Comparison of ENCODE assay signal across 9 cellular contexts in genomic region chr7:97005764-97006145, GRCh38. TPM values are rescaled to one million over a fixed set of nuclear protein-coding genes. Genes with fewer than 3 reads are reported as not detected.
A peak's percentile ranks its signal among the peaks of the same experiment; 100 is the strongest.
DNase-seq lines count a peak whose midpoint lies in the region; ATAC-seq and TF ChIP-seq lines count a peak whose summit lies in the region.
"Had no signal": no experiment of that assay in that cellular context is flagged by ENCODE, and none has a peak within 500 bp of the region (broad histone marks: within the 10 kb centered on the region; RNA-seq: fewer than 3 reads in every experiment).

No MANE protein-coding gene starts in this region.

- peak overlapping the region; percentile 2 to 86 for H3K4me3 Mint-ChIP-seq in CD14-positive monocyte
- peak overlapping the region; percentile 79 to 85 (median 84) for H3K4me3 Mint-ChIP-seq in nephron

- H3K4me3 ChIP-seq in HFF-Myc (replicated peaks; ENCODE audit: low read depth, low read length): 0 out of 2 replicates have a peak overlapping the region, but pooled peaks have one; percentile 4
- H3K4me3 ChIP-seq: K562 had no signal

- ATAC-seq in GM19463 (IDR thresholded peaks at IDR 0.05; ENCODE audit: unreplicated experiment): no peak

- intact Hi-C loops in CD14-positive monocyte (cut with micrococcal nuclease): no loop called here

- H3K4me1 Mint-ChIP-seq in CD14-positive monocyte: peaks cover 14% of the 10 kb centered on the region
- H3K4me1 Mint-ChIP-seq in nephron: no peaks in the 10 kb centered on the region

- H3K27me3 Mint-ChIP-seq in CD14-positive monocyte (ENCODE audit: low read depth in 3 of 3) (peaks cover 94 to 96% (median 95%) of the 10 kb centered on the region in 3 donors), nephron (ENCODE audit: low read depth) (peaks cover 100% of the 10 kb centered on the region)

- H3K36me3 Mint-ChIP-seq in CD14-positive monocyte (peaks cover 0 to 7% of the 10 kb centered on the region in 2 donors), nephron (ENCODE audit: low read depth) (no peaks in the 10 kb centered on the region)

- H3K27ac Mint-ChIP-seq in CD14-positive monocyte: no peak overlapping the region
- H3K27ac Mint-ChIP-seq in nephron: no peak overlapping the region

- H3K9me3 Mint-ChIP-seq in CD14-positive monocyte (peaks cover 0 to 44% (median 27%) of the 10 kb centered on the region in 7 donors), nephron (no peaks in the 10 kb centered on the region)

- TF ChIP-seq CTCF in CD14-positive monocyte (IDR thresholded peaks at IDR 0.05) (no peak), HFF-Myc (IDR thresholded peaks at IDR 0.05; ENCODE audit: low read depth, low read length, missing control alignments) (no peak), nephron (IDR thresholded peaks at IDR 0.05; ENCODE audit: unreplicated experiment in 3 of 3) (no peak)

- DNase-seq in CD14-positive monocyte (ENCODE audit: low spot score) (no peak), HFF-Myc (ENCODE audit: extremely low read depth, low read depth) (no peak), NCI-H774 (lab: John Stamatoyannopoulos, UW) (no peak), NCI-H2196 treated with DMSO at 0.1 percent for 48 hours (lab: John Stamatoyannopoulos, UW; ENCODE audit: unreplicated experiment) (no peak), NCI-H1417 (lab: John Stamatoyannopoulos, UW) (no peak)
- DNase-seq in central memory CD4-positive, alpha-beta T cell: peak; percentile 37

RNA-seq across cellular contexts. Expression of gene DLX6, which starts 0.4 kb away (rescaled TPM):
- not detected for polyA plus RNA-seq in CD14-positive monocyte
- polyA plus RNA-seq: K562 had no signal

RNA-seq across cellular contexts. Expression of gene DLX5, which starts 18.9 kb away (rescaled TPM):
- not detected for polyA plus RNA-seq in CD14-positive monocyte
- polyA plus RNA-seq: K562 had no signal
